ENCODE assay signal across 23 cellular contexts in the genomic region with DNA sequence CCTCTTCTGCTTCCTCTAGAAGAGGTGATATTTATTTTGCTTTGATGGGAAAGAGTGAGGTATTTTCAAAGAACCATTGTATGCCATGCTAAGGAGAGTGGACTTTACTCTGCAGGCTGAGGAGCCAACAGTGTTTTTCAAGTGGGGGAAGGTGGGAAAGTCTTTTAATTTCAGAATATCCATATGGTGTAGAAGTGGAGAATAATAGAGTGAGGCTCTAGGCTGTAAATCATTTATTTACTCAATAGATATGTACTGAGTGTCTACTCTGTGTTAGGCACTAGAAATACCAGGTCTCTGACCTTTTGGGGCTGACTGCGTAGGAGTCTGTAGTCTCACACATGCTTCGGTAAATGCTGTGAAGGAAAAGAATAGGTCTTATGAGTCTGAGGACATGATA.
"Had no signal": no experiment of that assay in that cellular context is flagged by ENCODE, and none has a peak within 500 bp of the region (broad histone marks: within the 10 kb centered on the region; RNA-seq: fewer than 3 reads in every experiment).

No MANE protein-coding gene starts in this region.

- DNase-seq: activated CD4-positive, alpha-beta T cell treated with anti-CD3 and anti-CD28 coated beads for 48 hours; activated CD4-positive, alpha-beta T cell treated with anti-CD3 and anti-CD28 coated beads, Interleukin-2, amount 50 U/mL, for 48 hours; activated CD8-positive, alpha-beta memory T cell treated with anti-CD3 and anti-CD28 coated beads, Interleukin-2, amount 50 U/mL, for 48 hours; activated gamma-delta T cell; activated naive CD4-positive, alpha-beta T cell treated with anti-CD3 and anti-CD28 coated beads, Interleukin-2, amount 50 U/mL, for 16 hours; activated T-cell treated with anti-CD3 and anti-CD28 coated beads, Interleukin-2, amount 50 U/mL, for 24 hours; anterior cingulate cortex; dermis blood vessel endothelial cell; effector CD4-positive, alpha-beta T cell; foreskin keratinocyte; left lung; lower lobe of right lung; mesendoderm; right lobe of liver; stimulated activated CD4-positive, alpha-beta T cell treated with anti-CD3 and anti-CD28 coated beads, Interleukin-2, amount 100 ng/mL, for 48 hours; substantia nigra; upper lobe of right lung had no signal

- H3K4me3 Mint-ChIP-seq: activated T-cell treated with anti-CD3 and anti-CD28 coated beads, Interleukin-2, amount 50 U/mL, for 24 hours; natural killer cell treated with Interleukin-12 subunit alpha and Interleukin-12 subunit beta and Interleukin-15 and Interleukin-18, amount 100 ng/mL, for 72 hours; stimulated activated naive CD8-positive, alpha-beta T cell treated with anti-CD3 and anti-CD28 coated beads, Interleukin-15, Interleukin-2, amounts not matched to agents 100 ng/mL and 50 ng/mL, for 24 hours had no signal

- H3K4me1 ChIP-seq: esophagus muscularis mucosa, foreskin keratinocyte, left lung, lower lobe of right lung, right lobe of liver, upper lobe of right lung had no signal

- H3K27me3 ChIP-seq: esophagus muscularis mucosa, left lung, neutrophil, right lobe of liver, upper lobe of right lung had no signal

- H3K9me3 ChIP-seq: esophagus muscularis mucosa, lower lobe of right lung, neutrophil, right lobe of liver, upper lobe of right lung had no signal

- FAIRE-seq: colon, islet of Langerhans had no signal

- H3K4me3 ChIP-seq: esophagus muscularis mucosa, left lung, lower lobe of right lung, right lobe of liver, upper lobe of right lung had no signal

- ATAC-seq: foreskin keratinocyte; left lung; lower lobe of right lung; natural killer cell treated with Interleukin-12 subunit alpha and Interleukin-12 subunit beta and Interleukin-15 and Interleukin-18, amount 100 ng/mL, for 72 hours; upper lobe of right lung had no signal

- H3K27ac ChIP-seq: esophagus muscularis mucosa, foreskin keratinocyte, left lung, lower lobe of right lung, neutrophil, right lobe of liver, upper lobe of right lung had no signal

- H3K36me3 ChIP-seq: esophagus muscularis mucosa, left lung, lower lobe of right lung, neutrophil, right lobe of liver, upper lobe of right lung had no signal

- H3K27ac Mint-ChIP-seq: activated T-cell treated with anti-CD3 and anti-CD28 coated beads, Interleukin-2, amount 50 U/mL, for 24 hours; natural killer cell treated with Interleukin-12 subunit alpha and Interleukin-12 subunit beta and Interleukin-15 and Interleukin-18, amount 100 ng/mL, for 72 hours; stimulated activated naive CD8-positive, alpha-beta T cell treated with anti-CD3 and anti-CD28 coated beads, Interleukin-15, Interleukin-2, amounts not matched to agents 100 ng/mL and 50 ng/mL, for 24 hours had no signal
